9 cellular contexts compared by ENCODE assay signal in the genomic region with DNA sequence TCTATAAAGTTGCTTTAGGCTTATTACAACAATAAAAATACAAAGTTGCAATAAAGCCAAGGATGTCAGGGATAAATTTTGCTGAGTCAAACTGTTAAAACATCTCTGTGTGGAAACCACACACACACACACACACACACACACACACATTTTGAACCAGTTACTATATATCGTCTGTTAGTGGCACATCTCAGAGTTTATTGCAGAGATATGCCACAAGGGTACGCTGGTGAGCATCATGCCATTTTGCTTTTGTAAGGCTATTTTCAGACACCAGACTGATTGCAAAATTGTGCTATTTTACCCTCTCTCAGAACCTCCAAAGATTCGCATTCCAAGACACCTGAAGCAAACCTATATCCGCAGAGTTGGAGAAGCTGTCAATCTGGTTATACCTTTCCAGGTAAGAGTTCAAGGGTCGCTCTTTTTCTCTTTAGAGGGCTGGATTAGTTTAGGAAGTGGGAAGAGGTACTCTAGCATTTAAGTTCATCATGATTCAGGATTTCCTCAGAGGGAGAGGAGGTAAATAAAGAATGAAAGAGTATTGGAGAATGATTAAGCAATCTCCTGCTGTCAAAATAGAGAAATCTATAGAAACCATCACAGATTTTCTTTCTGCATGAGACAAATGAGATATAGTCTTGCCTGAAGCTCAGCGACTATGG. TPM values are rescaled to one million over a fixed set of nuclear protein-coding genes. Genes with fewer than 3 reads are reported as not detected.
DNase-seq lines count a peak whose midpoint lies in the region; TF ChIP-seq lines count a peak whose summit lies in the region.
"Had no signal": no experiment of that assay in that cellular context is flagged by ENCODE, and none has a peak within 500 bp of the region (broad histone marks: within the 10 kb centered on the region; RNA-seq: fewer than 3 reads in every experiment).

No MANE protein-coding gene starts in this region.

- intact Hi-C loops in sigmoid colon (cut with DNase I) = no loop called here
- intact Hi-C loops in activated T-helper 1 cell treated with anti-CD3 and anti-CD28 coated beads, Interleukin-12 subunit alpha, Interleukin-12 subunit beta, Interleukin-2, Interleukin-4 antibody, amounts not matched to agents 30 ng/mL and 10 ng/mL and 1 ng/mL, durations not matched to agents 14 hours and 24 hours and 36 hours (cut with micrococcal nuclease) = loop anchor here (2.0 kb wide), 1 partner anchor 169 kb away; no protein-coding TSS in a partner anchor

- WGBS in sigmoid colon, 2 donors = 28 to 48% methylated on average over 6 of the region's 6 CpGs

- H3K27me3 Mint-ChIP-seq in glutamatergic neuron (ENCODE audit: unreplicated experiment) = peaks cover 3% of the 10 kb centered on the region
- peaks cover 7% of the 10 kb centered on the region for H3K27me3 Mint-ChIP-seq in activated T-helper 1 cell treated with anti-CD3 and anti-CD28 coated beads, Interleukin-12 subunit alpha, Interleukin-12 subunit beta, Interleukin-2, Interleukin-4 antibody, amounts not matched to agents 30 ng/mL and 10 ng/mL and 1 ng/mL, durations not matched to agents 14 hours and 24 hours and 36 hours (ENCODE audit: insufficient read depth)

- H3K27me3 ChIP-seq in MM.1S (replicated peaks; ENCODE audit: insufficient read depth, low read length) (no peaks in the 10 kb centered on the region), sigmoid colon (no peaks in the 10 kb centered on the region)
- H3K27me3 ChIP-seq: BLaER1 had no signal

- no peaks in the 10 kb centered on the region for H3K9me3 Mint-ChIP-seq in glutamatergic neuron (ENCODE audit: unreplicated experiment)
- H3K9me3 Mint-ChIP-seq in activated T-helper 1 cell treated with anti-CD3 and anti-CD28 coated beads, Interleukin-12 subunit alpha, Interleukin-12 subunit beta, Interleukin-2, Interleukin-4 antibody, amounts not matched to agents 30 ng/mL and 10 ng/mL and 1 ng/mL, durations not matched to agents 14 hours and 24 hours and 36 hours = no peaks in the 10 kb centered on the region

- TF ChIP-seq CTCF in MM.1S (IDR thresholded peaks at IDR 0.05; ENCODE audit: low read length) (peak; percentile 48), glutamatergic neuron (IDR thresholded peaks at IDR 0.05; ENCODE audit: partially characterized antibody, unreplicated experiment) (peak; percentile 50), sigmoid colon (IDR thresholded peaks at IDR 0.05) (peak; percentile 31 to 41 (median 36))

- TF ChIP-seq EP300 in sigmoid colon (IDR thresholded peaks at IDR 0.05) = no peak

- H2AFZ ChIP-seq in MM.1S (ENCODE audit: low read length) = no peak overlapping the region

- no peaks in the 10 kb centered on the region for H3K36me3 ChIP-seq in MM.1S (replicated peaks; ENCODE audit: insufficient read depth, low read length)
- no peaks in the 10 kb centered on the region for H3K36me3 ChIP-seq in sigmoid colon
- H3K36me3 ChIP-seq: BLaER1 had no signal

- DNase-seq in NCI-H2227 (lab: John Stamatoyannopoulos, UW; ENCODE audit: unreplicated experiment) (peak; percentile 20), NCI-H2227 treated with DMSO at 0.1 percent for 48 hours (lab: John Stamatoyannopoulos, UW) (no peak), MM.1S (peak; percentile 8), glutamatergic neuron (no peak), sigmoid colon (no peak), NCI-H345 (lab: John Stamatoyannopoulos, UW) (no peak)
- DNase-seq in activated T-cell treated with anti-CD3 and anti-CD28 coated beads, Interleukin-2, amount 50 U/mL, for 48 hours = peak; percentile 38 to 41
- no peak for DNase-seq in activated T-helper 1 cell treated with anti-CD3 and anti-CD28 coated beads, Interleukin-12 subunit alpha, Interleukin-12 subunit beta, Interleukin-2, Interleukin-4 antibody, amounts not matched to agents 30 ng/mL and 10 ng/mL and 1 ng/mL, durations not matched to agents 14 hours and 24 hours and 36 hours (ENCODE audit: low spot score)

- no peak overlapping the region for H3K9ac ChIP-seq in MM.1S (ENCODE audit: low read length)
- H3K9ac ChIP-seq: BLaER1 had no signal

- no peaks in the 10 kb centered on the region for H3K36me3 Mint-ChIP-seq in glutamatergic neuron (ENCODE audit: unreplicated experiment)
- no peaks in the 10 kb centered on the region for H3K36me3 Mint-ChIP-seq in activated T-helper 1 cell treated with anti-CD3 and anti-CD28 coated beads, Interleukin-12 subunit alpha, Interleukin-12 subunit beta, Interleukin-2, Interleukin-4 antibody, amounts not matched to agents 30 ng/mL and 10 ng/mL and 1 ng/mL, durations not matched to agents 14 hours and 24 hours and 36 hours (ENCODE audit: low read depth)

- H3F3A ChIP-seq in MM.1S (ENCODE audit: insufficient read depth, low read length) = no peaks in the 10 kb centered on the region

- no peaks in the 10 kb centered on the region for H3K9me2 ChIP-seq in MM.1S (replicated peaks; ENCODE audit: insufficient read depth, low read length)

- H3K4me3 ChIP-seq in MM.1S (ENCODE audit: low read length) (no peak overlapping the region), sigmoid colon (no peak overlapping the region)
- H3K4me3 ChIP-seq: BLaER1 had no signal

- H4K20me1 ChIP-seq in MM.1S (ENCODE audit: insufficient read depth, low read length) = no peaks in the 10 kb centered on the region
- H4K20me1 ChIP-seq: BLaER1 had no signal

- TF ChIP-seq POLR2A in sigmoid colon (IDR thresholded peaks at IDR 0.05) = no peak

- H3K27ac Mint-ChIP-seq in glutamatergic neuron (ENCODE audit: unreplicated experiment) = no peak overlapping the region
- no peak overlapping the region for H3K27ac Mint-ChIP-seq in activated T-helper 1 cell treated with anti-CD3 and anti-CD28 coated beads, Interleukin-12 subunit alpha, Interleukin-12 subunit beta, Interleukin-2, Interleukin-4 antibody, amounts not matched to agents 30 ng/mL and 10 ng/mL and 1 ng/mL, durations not matched to agents 14 hours and 24 hours and 36 hours

- no peaks in the 10 kb centered on the region for H3K79me2 ChIP-seq in MM.1S (ENCODE audit: low read length)

- H3K4me1 ChIP-seq in MM.1S (ENCODE audit: low read length) = peaks cover 12% of the 10 kb centered on the region
- H3K4me1 ChIP-seq in sigmoid colon = no peaks in the 10 kb centered on the region

- no peaks in the 10 kb centered on the region for H3K4me1 Mint-ChIP-seq in glutamatergic neuron (ENCODE audit: low read depth, unreplicated experiment)
- H3K4me1 Mint-ChIP-seq in activated T-helper 1 cell treated with anti-CD3 and anti-CD28 coated beads, Interleukin-12 subunit alpha, Interleukin-12 subunit beta, Interleukin-2, Interleukin-4 antibody, amounts not matched to agents 30 ng/mL and 10 ng/mL and 1 ng/mL, durations not matched to agents 14 hours and 24 hours and 36 hours (ENCODE audit: low read depth) = peaks cover 9% of the 10 kb centered on the region

- no peak overlapping the region for H3K4me2 ChIP-seq in MM.1S (ENCODE audit: low read depth, low read length)

- H3K27ac ChIP-seq in MM.1S (ENCODE audit: low read length) (no peak overlapping the region), sigmoid colon (no peak overlapping the region)
- H3K27ac ChIP-seq: BLaER1 had no signal

- no peaks in the 10 kb centered on the region for H3K9me3 ChIP-seq in MM.1S (replicated peaks; ENCODE audit: insufficient read depth, low read length)
- H3K9me3 ChIP-seq in sigmoid colon = no peaks in the 10 kb centered on the region
- H3K9me3 ChIP-seq: BLaER1 had no signal

- H3K4me3 Mint-ChIP-seq in glutamatergic neuron (ENCODE audit: unreplicated experiment) = no peak overlapping the region
- H3K4me3 Mint-ChIP-seq in activated T-helper 1 cell treated with anti-CD3 and anti-CD28 coated beads, Interleukin-12 subunit alpha, Interleukin-12 subunit beta, Interleukin-2, Interleukin-4 antibody, amounts not matched to agents 30 ng/mL and 10 ng/mL and 1 ng/mL, durations not matched to agents 14 hours and 24 hours and 36 hours = no peak overlapping the region

RNA-seq across cellular contexts. Expression of gene CHPT1, which starts 27.3 kb away (rescaled TPM):
- total RNA-seq in glutamatergic neuron (ENCODE audit: unreplicated experiment) = 9.2 TPM
- 100 to 1,000 TPM in 2 of 4 donors, 10 to 100 TPM in 2; 49.9 to 118 (median 80.4) TPM for total RNA-seq in sigmoid colon
- 10 to 100 TPM; 53.4 to 74.5 (median 58.1) TPM for polyA plus RNA-seq in sigmoid colon
- total RNA-seq in activated T-helper 1 cell treated with anti-CD3 and anti-CD28 coated beads, Interleukin-12 subunit alpha, Interleukin-12 subunit beta, Interleukin-2, Interleukin-4 antibody, amounts not matched to agents 30 ng/mL and 10 ng/mL and 1 ng/mL, durations not matched to agents 14 hours and 24 hours and 36 hours = 13.1 and 13.3 TPM in 2 replicates

Comparison
In these comparisons a context has a peak if more than half of its experiments do, and no peak if none do; other contexts are left out.
1. DNase-seq: peak in NCI-H2227 (single experiment), MM.1S (single experiment) and activated T-cell treated with anti-CD3 and anti-CD28 coated beads, Interleukin-2, amount 50 U/mL, for 48 hours (2 of 2); none in NCI-H2227 treated with DMSO at 0.1 percent for 48 hours (single experiment), glutamatergic neuron (single experiment), sigmoid colon (single experiment), activated T-helper 1 cell treated with anti-CD3 and anti-CD28 coated beads, Interleukin-12 subunit alpha, Interleukin-12 subunit beta, Interleukin-2, Interleukin-4 antibody, amounts not matched to agents 30 ng/mL and 10 ng/mL and 1 ng/mL, durations not matched to agents 14 hours and 24 hours and 36 hours (single experiment) and NCI-H345 (single experiment).
2. Peak in every context shown above with its lines, with median percentiles within 50 percentile points of each other: CTCF ChIP-seq.